12 cellular contexts compared by ENCODE assay signal in the genomic region with DNA sequence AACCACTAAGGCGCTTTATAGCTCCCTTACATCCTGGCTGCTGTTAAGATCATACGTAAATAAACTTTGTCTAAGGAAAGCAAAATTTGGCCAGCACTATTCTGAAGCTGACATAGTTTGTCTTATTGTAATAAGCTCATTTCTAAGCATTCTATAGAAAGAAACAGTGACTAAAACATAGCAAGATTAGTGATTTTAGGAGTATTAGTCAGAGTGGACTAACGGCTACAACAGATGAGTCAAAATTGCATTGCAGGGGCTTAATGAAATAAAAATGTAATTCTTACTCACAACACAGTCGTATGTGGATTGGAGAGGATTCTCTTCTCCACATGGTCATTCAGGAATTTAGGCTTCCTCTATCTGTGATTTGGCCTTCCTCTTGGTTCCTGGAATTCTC.
DNase-seq lines count a peak whose midpoint lies in the region; ATAC-seq and TF ChIP-seq lines count a peak whose summit lies in the region.
"Had no signal": no experiment of that assay in that cellular context is flagged by ENCODE, and none has a peak within 500 bp of the region (broad histone marks: within the 10 kb centered on the region; RNA-seq: fewer than 3 reads in every experiment).

No MANE protein-coding gene starts in this region.

- no peak overlapping the region for H3K4me3 Mint-ChIP-seq in activated CD4-positive, alpha-beta T cell treated with anti-CD3 and anti-CD28 coated beads, Interleukin-2, amount 10 ng/mL, durations not matched to agents 24 days and 14 days
- H3K4me3 Mint-ChIP-seq in activated T-helper 17 cell treated with anti-CD3 and anti-CD28 coated beads, Interleukin-2, amount 50 U/mL, for 72 hours: peak overlapping the region; percentile 23
- no peak overlapping the region for H3K4me3 Mint-ChIP-seq in CD14-positive monocyte

- no peaks in the 10 kb centered on the region for H3K79me2 ChIP-seq in parathyroid adenoma

- TF ChIP-seq CTCF in parathyroid adenoma (IDR thresholded peaks at IDR 0.05) (no peak), dorsolateral prefrontal cortex (IDR thresholded peaks at IDR 0.05 in 54 of 56, conservative IDR thresholded peaks at IDR 0.05 in 2 of 56; ENCODE audit: low read depth in 1 of 56, partially characterized antibody in 56 of 56) (no peak), CD14-positive monocyte (IDR thresholded peaks at IDR 0.05) (no peak)

- H3K9me3 Mint-ChIP-seq in activated CD4-positive, alpha-beta T cell treated with anti-CD3 and anti-CD28 coated beads, Interleukin-2, amount 10 ng/mL, durations not matched to agents 24 days and 14 days: peaks cover 7% of the 10 kb centered on the region
- no peaks in the 10 kb centered on the region for H3K9me3 Mint-ChIP-seq in activated T-helper 17 cell treated with anti-CD3 and anti-CD28 coated beads, Interleukin-2, amount 50 U/mL, for 72 hours
- H3K9me3 Mint-ChIP-seq in CD14-positive monocyte: peaks cover 0 to 5% (median 2%) of the 10 kb centered on the region in 7 donors

- peak overlapping the region; percentile 18 for H3K4me2 ChIP-seq in parathyroid adenoma (ENCODE audit: low read length)

- no peak overlapping the region for H3K9ac ChIP-seq in parathyroid adenoma

- H3K36me3 Mint-ChIP-seq in activated CD4-positive, alpha-beta T cell treated with anti-CD3 and anti-CD28 coated beads, Interleukin-2, amount 10 ng/mL, durations not matched to agents 24 days and 14 days (ENCODE audit: low read depth): peaks cover 1% of the 10 kb centered on the region
- H3K36me3 Mint-ChIP-seq in activated T-helper 17 cell treated with anti-CD3 and anti-CD28 coated beads, Interleukin-2, amount 50 U/mL, for 72 hours (ENCODE audit: low read depth): no peaks in the 10 kb centered on the region
- H3K36me3 Mint-ChIP-seq in CD14-positive monocyte: no peaks in the 10 kb centered on the region

- no peak overlapping the region for H2AFZ ChIP-seq in parathyroid adenoma

- DNase-seq in activated CD4-positive, alpha-beta T cell treated with anti-CD3 and anti-CD28 coated beads, Interleukin-2, amount 10 ng/mL, durations not matched to agents 24 days and 14 days: no peak
- no peak for DNase-seq in activated CD4-positive, alpha-beta T cell treated with anti-CD3 and anti-CD28 coated beads for 4 hours
- DNase-seq in dorsolateral prefrontal cortex (no peak), DMS153 treated with DMSO at 0.1 percent for 48 hours (lab: John Stamatoyannopoulos, UW; ENCODE audit: unreplicated experiment) (no peak), CD14-positive monocyte (ENCODE audit: low spot score) (no peak)
- DNase-seq: Calu3, foreskin fibroblast had no signal

- H3K4me3 ChIP-seq in parathyroid adenoma (ENCODE audit: low read depth, low read length) (no peak overlapping the region), dorsolateral prefrontal cortex (no peak overlapping the region)
- H3K4me3 ChIP-seq: ascending aorta had no signal

- intact Hi-C loops in activated CD4-positive, alpha-beta T cell treated with anti-CD3 and anti-CD28 coated beads, Interleukin-2, amount 10 ng/mL, durations not matched to agents 24 days and 14 days (cut with micrococcal nuclease): no loop called here
- intact Hi-C loops in dorsolateral prefrontal cortex (cut with DNase I) (no loop called here), CD14-positive monocyte (cut with micrococcal nuclease) (no loop called here)

- peak; percentile 42 for ATAC-seq in HG02759 (IDR thresholded peaks at IDR 0.05; ENCODE audit: unreplicated experiment)
- ATAC-seq in activated T-helper 17 cell treated with anti-CD3 and anti-CD28 coated beads, Interleukin-2, amount 50 U/mL, for 72 hours (replicated peaks): peak; percentile 80

- H3K4me1 ChIP-seq in parathyroid adenoma: no peaks in the 10 kb centered on the region

- H3K27ac ChIP-seq in parathyroid adenoma: no peak overlapping the region
- H3K27ac ChIP-seq in dorsolateral prefrontal cortex: no peak overlapping the region
- H3K27ac ChIP-seq: ascending aorta, VCaP had no signal

- peaks cover 15% of the 10 kb centered on the region for H3K4me1 Mint-ChIP-seq in activated CD4-positive, alpha-beta T cell treated with anti-CD3 and anti-CD28 coated beads, Interleukin-2, amount 10 ng/mL, durations not matched to agents 24 days and 14 days
- peaks cover 6% of the 10 kb centered on the region for H3K4me1 Mint-ChIP-seq in activated T-helper 17 cell treated with anti-CD3 and anti-CD28 coated beads, Interleukin-2, amount 50 U/mL, for 72 hours
- peaks cover 17% of the 10 kb centered on the region for H3K4me1 Mint-ChIP-seq in CD14-positive monocyte

- peak overlapping the region; percentile 30 for H3K27ac Mint-ChIP-seq in activated CD4-positive, alpha-beta T cell treated with anti-CD3 and anti-CD28 coated beads, Interleukin-2, amount 10 ng/mL, durations not matched to agents 24 days and 14 days
- peak overlapping the region; percentile 80 for H3K27ac Mint-ChIP-seq in activated T-helper 17 cell treated with anti-CD3 and anti-CD28 coated beads, Interleukin-2, amount 50 U/mL, for 72 hours
- H3K27ac Mint-ChIP-seq in CD14-positive monocyte: no peak overlapping the region

- H3K27me3 Mint-ChIP-seq in activated CD4-positive, alpha-beta T cell treated with anti-CD3 and anti-CD28 coated beads, Interleukin-2, amount 10 ng/mL, durations not matched to agents 24 days and 14 days: peaks cover 2% of the 10 kb centered on the region
- H3K27me3 Mint-ChIP-seq in activated T-helper 17 cell treated with anti-CD3 and anti-CD28 coated beads, Interleukin-2, amount 50 U/mL, for 72 hours: peaks cover 7% of the 10 kb centered on the region
- H3K27me3 Mint-ChIP-seq in CD14-positive monocyte (ENCODE audit: low read depth in 3 of 3): peaks cover 0 to 3% (median 2%) of the 10 kb centered on the region in 3 donors

- no peaks in the 10 kb centered on the region for H3K27me3 ChIP-seq in parathyroid adenoma (ENCODE audit: control insufficient read depth, insufficient read depth, low read length)
- peaks cover 0 to 2% (median 0%) of the 10 kb centered on the region in 45 donors for H3K27me3 ChIP-seq in dorsolateral prefrontal cortex
- H3K27me3 ChIP-seq: ascending aorta had no signal

- H3K9me3 ChIP-seq in parathyroid adenoma (ENCODE audit: control insufficient read depth, low read length): no peaks in the 10 kb centered on the region
- H3K9me3 ChIP-seq: ascending aorta had no signal

- H3K36me3 ChIP-seq in parathyroid adenoma (ENCODE audit: control insufficient read depth, insufficient read depth, low read length): no peaks in the 10 kb centered on the region
- H3K36me3 ChIP-seq: ascending aorta had no signal

Comparison
In these comparisons a context has a peak if more than half of its experiments do, and no peak if none do; other contexts are left out.
1. H3K27ac Mint-ChIP-seq: peak in activated CD4-positive, alpha-beta T cell treated with anti-CD3 and anti-CD28 coated beads, Interleukin-2, amount 10 ng/mL, durations not matched to agents 24 days and 14 days (single experiment) and activated T-helper 17 cell treated with anti-CD3 and anti-CD28 coated beads, Interleukin-2, amount 50 U/mL, for 72 hours (single experiment); none in CD14-positive monocyte (0 of 7).